In the genomic region with DNA sequence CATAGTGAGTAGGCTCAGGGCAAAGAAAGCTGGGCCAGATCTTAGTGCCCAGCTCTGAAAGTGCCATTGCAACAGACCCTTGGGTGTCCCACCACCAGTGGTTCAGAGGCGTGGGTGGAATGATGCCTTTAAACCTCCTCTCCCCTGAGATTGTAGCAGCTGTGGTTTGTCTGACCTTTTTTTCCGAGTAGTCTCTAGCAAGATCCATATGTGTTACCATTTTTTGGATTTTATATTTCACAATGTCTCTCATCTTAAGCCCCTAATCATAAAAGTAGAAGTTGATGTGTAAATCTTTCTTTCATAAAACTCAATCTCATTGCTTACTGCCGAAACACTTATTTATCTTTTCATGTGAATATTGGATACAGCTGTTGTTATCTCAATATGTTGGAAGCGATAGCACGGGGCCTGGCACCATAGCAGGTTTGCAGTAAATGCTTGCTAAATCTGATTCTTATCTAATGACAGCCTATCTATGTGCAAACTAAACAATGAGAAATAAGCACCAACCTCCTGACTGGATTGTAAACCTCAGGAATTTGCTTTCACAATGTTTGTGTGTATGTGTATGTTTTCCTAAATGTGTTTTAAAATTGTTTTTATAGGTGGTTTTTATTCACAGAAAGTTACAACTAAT, we compare ENCODE assay signal across 18 cellular contexts. TPM values are rescaled to one million over a fixed set of nuclear protein-coding genes. Genes with fewer than 3 reads are reported as not detected.
DNase-seq lines count a peak whose midpoint lies in the region; ATAC-seq and TF ChIP-seq lines count a peak whose summit lies in the region.
"Had no signal": no experiment of that assay in that cellular context is flagged by ENCODE, and none has a peak within 500 bp of the region (broad histone marks: within the 10 kb centered on the region; RNA-seq: fewer than 3 reads in every experiment).

No MANE protein-coding gene starts in this region.

- peaks cover 16% of the 10 kb centered on the region for H3K4me1 ChIP-seq in smooth muscle cell (ENCODE audit: low read depth)

- H4K20me1 ChIP-seq in smooth muscle cell (ENCODE audit: low read depth): peaks cover 8% of the 10 kb centered on the region

- peak overlapping the region; percentile 44 for H3K4me2 ChIP-seq in smooth muscle cell

- no peaks in the 10 kb centered on the region for H3K27me3 ChIP-seq in smooth muscle cell (ENCODE audit: low read depth)
- H3K27me3 ChIP-seq: pancreas had no signal

- no peak overlapping the region for H3K4me3 ChIP-seq in choroid plexus epithelial cell (ENCODE audit: low read depth, low read length)
- no peak overlapping the region for H3K4me3 ChIP-seq in smooth muscle cell
- H3K4me3 ChIP-seq: coronary artery, pancreas had no signal

- ATAC-seq in left lobe of liver (peak; percentile 69), HG03108 (IDR thresholded peaks at IDR 0.05; ENCODE audit: unreplicated experiment) (no peak)
- ATAC-seq: natural killer cell; pancreas; stimulated activated naive B cell treated with anti-CD40 and anti-IgM and Interleukin-4, amounts not matched to agents 10 μg/mL and 1 μg/mL and 100 μg/mL, for 72 hours had no signal

- H3K36me3 ChIP-seq in smooth muscle cell (ENCODE audit: low read depth): no peaks in the 10 kb centered on the region

- DNase-seq in H4 (ENCODE audit: low spot score) (peak; percentile 49), choroid plexus epithelial cell (ENCODE audit: low read depth) (peak; percentile 85), left lobe of liver (ENCODE audit: low spot score) (no peak), smooth muscle cell (lab: John Stamatoyannopoulos, UW; ENCODE audit: unreplicated experiment) (no peak), NCI-H510A treated with DMSO at 0.1 percent for 48 hours (lab: John Stamatoyannopoulos, UW) (no peak), NCI-H146 treated with DMSO at 0.1 percent for 48 hours (lab: John Stamatoyannopoulos, UW; ENCODE audit: unreplicated experiment) (no peak)
- no peak for DNase-seq in activated CD4-positive, CD25-positive, alpha-beta regulatory T cell treated with anti-CD3 and anti-CD28 coated beads, Interleukin-2, amount 50 U/mL, for 72 hours
- DNase-seq: activated CD4-positive, alpha-beta T cell treated with anti-CD3 and anti-CD28 coated beads, Interleukin-2, amount 10 ng/mL, durations not matched to agents 24 days and 14 days; AML-193; H7; natural killer cell; NCI-H1417 treated with DMSO at 0.1 percent for 48 hours; NCI-H748 treated with DMSO at 0.1 percent for 48 hours; pancreas; stimulated activated CD4-positive, alpha-beta T cell treated with anti-CD3 and anti-CD28 coated beads, Interleukin-1b, Interleukin-23, amount 100 ng/mL, for 48 hours; stimulated activated naive B cell treated with anti-CD40 and anti-IgM and Interleukin-4, amounts not matched to agents 10 μg/mL and 1 μg/mL and 100 μg/mL, for 72 hours had no signal

- no peak overlapping the region for H3K27ac ChIP-seq in smooth muscle cell (ENCODE audit: low read depth)
- H3K27ac ChIP-seq: coronary artery had no signal

- TF ChIP-seq CTCF in choroid plexus epithelial cell (conservative IDR thresholded peaks at IDR 0.05; ENCODE audit: low read depth, low read length) (no peak), smooth muscle cell (IDR thresholded peaks at IDR 0.05; ENCODE audit: borderline replicate concordance, insufficient read depth, poor library complexity, severe bottlenecking) (no peak)

- H3K9ac ChIP-seq in smooth muscle cell (ENCODE audit: low read depth): no peak overlapping the region

- no peak overlapping the region for H2AFZ ChIP-seq in smooth muscle cell (ENCODE audit: low read depth)

- 17% methylated on average over 5 of the region's 5 CpGs for WGBS in smooth muscle cell (ENCODE audit: low lambda C conversion rate)

- H3K9me3 ChIP-seq in smooth muscle cell (replicated peaks; ENCODE audit: low read depth): no peaks in the 10 kb centered on the region
- H3K9me3 ChIP-seq: pancreas had no signal

- H3K79me2 ChIP-seq in smooth muscle cell (ENCODE audit: low read depth): no peaks in the 10 kb centered on the region

- H3F3A ChIP-seq in smooth muscle cell (ENCODE audit: low read depth): peaks cover 20% of the 10 kb centered on the region

RNA-seq across cellular contexts. Expression of a gene that starts 14.1 kb away (rescaled TPM):
- 12.9 and 15.5 TPM in 2 replicates for total RNA-seq in H4 (2014; rRNA removed; shearing (Covaris generic))
- 29.3 TPM for total RNA-seq in left lobe of liver
- total RNA-seq in smooth muscle cell: 6.5 and 14.5 TPM in 2 replicates
- 2.3 and 8.6 TPM in 2 replicates for polyA plus RNA-seq in smooth muscle cell

RNA-seq across cellular contexts. Expression of a gene that starts 23.7 kb away (rescaled TPM):
- not detected in 2 replicates for total RNA-seq in H4 (2014; rRNA removed; shearing (Covaris generic))
- total RNA-seq in left lobe of liver: not detected
- total RNA-seq in smooth muscle cell: not detected in 2 replicates
- polyA plus RNA-seq in smooth muscle cell: not detected in 2 replicates
- total RNA-seq: activated CD4-positive, alpha-beta T cell treated with anti-CD3 and anti-CD28 coated beads, Interleukin-2, amount 10 ng/mL, durations not matched to agents 24 days and 14 days; natural killer cell; pancreas had no signal
- polyA plus RNA-seq: pancreas had no signal

Comparison
In these comparisons a context has a peak if more than half of its experiments do, and no peak if none do; other contexts are left out.
1. DNase-seq: peak in H4 (single experiment) and choroid plexus epithelial cell (single experiment); none in left lobe of liver (single experiment), smooth muscle cell (single experiment), NCI-H510A treated with DMSO at 0.1 percent for 48 hours (single experiment), activated CD4-positive, CD25-positive, alpha-beta regulatory T cell treated with anti-CD3 and anti-CD28 coated beads, Interleukin-2, amount 50 U/mL, for 72 hours (single experiment) and NCI-H146 treated with DMSO at 0.1 percent for 48 hours (single experiment).